4 cellular contexts compared by ENCODE assay signal in the genomic region with DNA sequence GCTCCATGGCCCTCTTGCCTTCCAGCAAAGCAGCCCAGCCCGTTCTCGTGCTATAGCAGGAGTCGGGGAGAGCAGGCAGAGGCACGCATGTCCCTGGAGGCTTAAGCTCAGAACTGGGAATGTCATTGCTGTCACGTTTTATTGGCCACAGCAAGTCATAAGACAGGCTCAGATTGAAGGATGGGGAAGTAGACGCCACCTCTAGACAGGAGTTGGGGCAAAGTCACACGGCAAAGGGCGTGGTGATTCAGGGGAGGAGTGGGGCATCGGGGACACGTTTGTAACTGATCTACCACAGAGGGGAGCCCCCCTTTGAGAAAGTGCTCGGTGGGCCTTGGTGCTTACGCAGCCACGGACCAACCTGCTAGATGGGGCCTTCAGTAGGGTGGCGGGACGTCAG. TPM values are rescaled to one million over a fixed set of nuclear protein-coding genes. Genes with fewer than 3 reads are reported as not detected.
"Had no signal": no experiment of that assay in that cellular context is flagged by ENCODE, and none has a peak within 500 bp of the region (broad histone marks: within the 10 kb centered on the region; RNA-seq: fewer than 3 reads in every experiment).

No MANE protein-coding gene starts in this region.

RNA-seq across cellular contexts. Expression of a gene that starts 9.5 kb away (rescaled TPM):
- total RNA-seq: LHCN-M2, MCF 10A, NCI-H460, PC-9 had no signal
